In the genomic region with DNA sequence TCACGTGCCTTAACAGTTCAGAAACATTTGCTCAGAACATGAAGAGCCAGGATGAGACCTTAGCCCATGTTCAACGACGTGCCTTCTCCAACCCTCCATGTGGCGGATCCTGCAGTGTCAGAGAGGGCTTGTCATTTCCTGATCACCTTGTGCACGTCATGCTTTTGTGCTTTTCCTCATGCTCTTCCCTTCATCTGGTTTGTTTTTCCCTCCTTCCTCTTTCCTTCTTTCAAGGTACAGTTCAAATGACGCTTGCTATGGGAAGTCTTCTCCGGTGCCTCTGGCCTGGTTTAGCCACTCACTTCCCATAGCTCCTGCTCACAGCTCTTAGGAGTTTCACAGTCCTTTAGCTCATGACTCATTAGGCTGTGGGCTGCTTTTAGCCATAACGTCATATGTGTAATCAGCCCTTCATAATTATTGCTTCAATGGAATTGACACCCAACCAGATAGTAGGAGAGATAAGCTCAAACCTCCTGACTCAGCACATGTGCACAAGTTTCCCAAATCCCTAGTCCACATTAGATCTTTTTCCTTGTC, we compare ENCODE assay signal across 12 cellular contexts.
A peak's percentile ranks its signal among the peaks of the same experiment; 100 is the strongest.
DNase-seq lines count a peak whose midpoint lies in the region; ATAC-seq and TF ChIP-seq lines count a peak whose summit lies in the region.
"Had no signal": no experiment of that assay in that cellular context is flagged by ENCODE, and none has a peak within 500 bp of the region (broad histone marks: within the 10 kb centered on the region; RNA-seq: fewer than 3 reads in every experiment).

No MANE protein-coding gene starts in this region.

- H3K4me1 ChIP-seq in SK-N-SH (ENCODE audit: control insufficient read depth in 1 of 2, insufficient read depth in 2 of 2, low read depth in 1 of 2, low read length in 1 of 2) (peaks cover 0 to 4% of the 10 kb centered on the region in 2 experiments; a peak in 3 of 4 replicates), foreskin keratinocyte (peaks cover 10% of the 10 kb centered on the region)

- ATAC-seq in foreskin keratinocyte: peak; percentile 92
- no peak for ATAC-seq in GM19324 (IDR thresholded peaks at IDR 0.05; ENCODE audit: low FRiP score, unreplicated experiment)
- no peak for ATAC-seq in HG02840 (IDR thresholded peaks at IDR 0.05; ENCODE audit: low FRiP score, unreplicated experiment)
- ATAC-seq: activated naive CD4-positive, alpha-beta T cell treated with anti-CD3 and anti-CD28 coated beads, Interleukin-2, amount 50 U/mL, for 72 hours had no signal

- H3K27me3 ChIP-seq in SK-N-SH (ENCODE audit: insufficient read depth) (no peaks in the 10 kb centered on the region), foreskin keratinocyte (no peaks in the 10 kb centered on the region)
- H3K27me3 ChIP-seq: neutrophil had no signal

- CTCF ChIA-PET in SK-N-SH (lab: Yijun Ruan, JAX): interaction anchor here (1.1 kb wide), 1 partner anchor 18 kb away, joined by 3 read pairs; no protein-coding TSS in a partner anchor

- H3K4me3 Mint-ChIP-seq in glutamatergic neuron (ENCODE audit: unreplicated experiment): no peak overlapping the region
- H3K4me3 Mint-ChIP-seq in activated CD4-positive, alpha-beta T cell treated with anti-CD3 and anti-CD28 coated beads, Interleukin-2, amount 10 ng/mL, durations not matched to agents 24 days and 14 days: no peak overlapping the region

- H3K4me1 Mint-ChIP-seq in glutamatergic neuron (ENCODE audit: low read depth, unreplicated experiment): no peaks in the 10 kb centered on the region
- H3K4me1 Mint-ChIP-seq in activated CD4-positive, alpha-beta T cell treated with anti-CD3 and anti-CD28 coated beads, Interleukin-2, amount 10 ng/mL, durations not matched to agents 24 days and 14 days: peaks cover 8% of the 10 kb centered on the region

- H3F3A ChIP-seq in SK-N-SH (replicated peaks; ENCODE audit: insufficient read depth): peaks cover 9% of the 10 kb centered on the region

- TF ChIP-seq CTCF in AG09309 (IDR thresholded peaks at IDR 0.05; ENCODE audit: control insufficient read depth, insufficient read depth, low read depth, low read length, missing control alignments) (no peak), HFF-Myc (IDR thresholded peaks at IDR 0.05; ENCODE audit: low read depth, low read length, missing control alignments) (no peak), SK-N-SH (IDR thresholded peaks at IDR 0.05) (no peak), foreskin keratinocyte (conservative IDR thresholded peaks at IDR 0.05) (no peak), glutamatergic neuron (IDR thresholded peaks at IDR 0.05; ENCODE audit: partially characterized antibody, unreplicated experiment) (no peak)

- H3K36me3 Mint-ChIP-seq in glutamatergic neuron (ENCODE audit: unreplicated experiment): no peaks in the 10 kb centered on the region
- H3K36me3 Mint-ChIP-seq in activated CD4-positive, alpha-beta T cell treated with anti-CD3 and anti-CD28 coated beads, Interleukin-2, amount 10 ng/mL, durations not matched to agents 24 days and 14 days (ENCODE audit: low read depth): no peaks in the 10 kb centered on the region

- no peaks in the 10 kb centered on the region for H3K27me3 Mint-ChIP-seq in glutamatergic neuron (ENCODE audit: unreplicated experiment)
- H3K27me3 Mint-ChIP-seq in activated CD4-positive, alpha-beta T cell treated with anti-CD3 and anti-CD28 coated beads, Interleukin-2, amount 10 ng/mL, durations not matched to agents 24 days and 14 days: no peaks in the 10 kb centered on the region

- no peaks in the 10 kb centered on the region for H4K20me1 ChIP-seq in SK-N-SH (ENCODE audit: insufficient read depth)

- peak overlapping the region in 1 of 2 experiments; percentile 65; a peak in 2 of 4 replicates for H3K27ac ChIP-seq in SK-N-SH (ENCODE audit: low read depth in 2 of 2, low read length in 1 of 2)
- peak overlapping the region; percentile 61 for H3K27ac ChIP-seq in foreskin keratinocyte
- H3K27ac ChIP-seq: neutrophil had no signal

- POLR2A ChIA-PET in SK-N-SH (lab: Yijun Ruan, JAX): no interaction called here

- H3K9ac ChIP-seq in SK-N-SH: no peak overlapping the region

- intact Hi-C loops in activated CD4-positive, alpha-beta T cell treated with anti-CD3 and anti-CD28 coated beads, Interleukin-2, amount 10 ng/mL, durations not matched to agents 24 days and 14 days (cut with micrococcal nuclease): no loop called here

- no peaks in the 10 kb centered on the region for H3K79me2 ChIP-seq in SK-N-SH (ENCODE audit: insufficient read depth)

- no peak overlapping the region for H3K27ac Mint-ChIP-seq in glutamatergic neuron (ENCODE audit: unreplicated experiment)
- H3K27ac Mint-ChIP-seq in activated CD4-positive, alpha-beta T cell treated with anti-CD3 and anti-CD28 coated beads, Interleukin-2, amount 10 ng/mL, durations not matched to agents 24 days and 14 days: no peak overlapping the region
- H3K27ac Mint-ChIP-seq: activated naive CD4-positive, alpha-beta T cell treated with anti-CD3 and anti-CD28 coated beads, Interleukin-2, amount 50 U/mL, for 72 hours had no signal

- TF ChIP-seq RAD21 in SK-N-SH (IDR thresholded peaks at IDR 0.05; ENCODE audit: low read length): no peak

- DNase-seq in AG09309 (ENCODE audit: low read depth): peak; percentile 57
- DNase-seq in HFF-Myc (ENCODE audit: extremely low read depth, low read depth): peak; percentile 56
- DNase-seq in SK-N-SH: no peak
- peak; percentile 84 to 88 for DNase-seq in foreskin keratinocyte
- DNase-seq in glutamatergic neuron: no peak
- DNase-seq in activated CD4-positive, alpha-beta T cell treated with anti-CD3 and anti-CD28 coated beads, Interleukin-2, amount 10 ng/mL, durations not matched to agents 24 days and 14 days: no peak
- DNase-seq: GDM1, NCI-H1930 had no signal

- H3K4me3 ChIP-seq in AG09309 (ENCODE audit: control insufficient read depth, low read depth, low read length) (no peak overlapping the region), HFF-Myc (replicated peaks; ENCODE audit: low read depth, low read length) (no peak overlapping the region), SK-N-SH (ENCODE audit: low read depth in 2 of 2, low read length in 1 of 2) (no peak overlapping the region)

- no peak overlapping the region for H2AFZ ChIP-seq in SK-N-SH (ENCODE audit: low read depth)

- 68% methylated on average over 8 of the region's 8 CpGs for WGBS in SK-N-SH (ENCODE audit: low lambda C conversion rate)

- H3K9me3 ChIP-seq in SK-N-SH: no peaks in the 10 kb centered on the region
- H3K9me3 ChIP-seq: neutrophil had no signal

- no peaks in the 10 kb centered on the region for H3K36me3 ChIP-seq in SK-N-SH (replicated peaks in 1 of 2; ENCODE audit: control insufficient read depth in 1 of 2, insufficient read depth in 2 of 2, low read length in 1 of 2)
- H3K36me3 ChIP-seq: neutrophil had no signal

- peak in 1 of 2 experiments; percentile 81; a peak in 1 of 4 replicates for TF ChIP-seq EP300 in SK-N-SH (IDR thresholded peaks at IDR 0.05; ENCODE audit: borderline replicate concordance in 1 of 2, low read depth in 1 of 2, low read length in 1 of 2)

- no peaks in the 10 kb centered on the region for H3K9me3 Mint-ChIP-seq in glutamatergic neuron (ENCODE audit: unreplicated experiment)
- H3K9me3 Mint-ChIP-seq in activated CD4-positive, alpha-beta T cell treated with anti-CD3 and anti-CD28 coated beads, Interleukin-2, amount 10 ng/mL, durations not matched to agents 24 days and 14 days: peaks cover 4% of the 10 kb centered on the region

- no peaks in the 10 kb centered on the region for H3K9me2 ChIP-seq in SK-N-SH

- H3K4me2 ChIP-seq in SK-N-SH: peak overlapping the region; percentile 3; the same call in 1 of the 2 replicates

TF ChIP-seq in SK-N-SH, 30 proteins besides CTCF, POLR2A, EP300 and RAD21 (continues in another document):
- TF ChIP-seq RFX5 (IDR thresholded peaks at IDR 0.05; ENCODE audit: low read length): no peak
- TF ChIP-seq PBX3 (IDR thresholded peaks at IDR 0.05): peak; percentile 93
- TF ChIP-seq SMC3 (IDR thresholded peaks at IDR 0.05; ENCODE audit: low read depth, low read length): no peak
- peak; percentile 65; the same call in 1 of the 2 replicates for TF ChIP-seq MEF2A (IDR thresholded peaks at IDR 0.05; ENCODE audit: borderline replicate concordance, low read depth)
- TF ChIP-seq FOXM1 (IDR thresholded peaks at IDR 0.05; ENCODE audit: low read depth): no peak
- TF ChIP-seq TAF1 (IDR thresholded peaks at IDR 0.05; ENCODE audit: borderline replicate concordance, low read depth, low read length): no peak
- TF ChIP-seq FOSL2 (IDR thresholded peaks at IDR 0.05; ENCODE audit: borderline replicate concordance, low read depth): peak; percentile 78
- TF ChIP-seq CHD2 (IDR thresholded peaks at IDR 0.05; ENCODE audit: low read length, partially characterized antibody): no peak
- peak; percentile 46; the same call in 1 of the 2 replicates for TF ChIP-seq NFIC (IDR thresholded peaks at IDR 0.05; ENCODE audit: borderline replicate concordance)
- TF ChIP-seq, protein P1, sequence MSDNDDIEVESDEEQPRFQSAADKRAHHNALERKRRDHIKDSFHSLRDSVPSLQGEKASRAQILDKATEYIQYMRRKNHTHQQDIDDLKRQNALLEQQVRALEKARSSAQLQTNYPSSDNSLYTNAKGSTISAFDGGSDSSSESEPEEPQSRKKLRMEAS (IDR thresholded peaks at IDR 0.05; ENCODE audit: low read depth): peak; percentile 26; the same call in 1 of the 2 replicates
- TF ChIP-seq ZBTB33 (IDR thresholded peaks at IDR 0.05; ENCODE audit: borderline replicate concordance, low read depth): 0 out of 2 replicates have a peak, but pooled peaks have one; percentile 43

Comparison
In these comparisons a context has a peak if more than half of its experiments do, and no peak if none do; other contexts are left out.
1. DNase-seq: peak in AG09309 (single experiment), HFF-Myc (single experiment) and foreskin keratinocyte (2 of 2); none in SK-N-SH (single experiment), glutamatergic neuron (single experiment) and activated CD4-positive, alpha-beta T cell treated with anti-CD3 and anti-CD28 coated beads, Interleukin-2, amount 10 ng/mL, durations not matched to agents 24 days and 14 days (single experiment).